In genomic region chr5:51872144-51872543, GRCh38 we compare ENCODE assay signal across 8 cellular contexts.
"Had no signal": no experiment of that assay in that cellular context is flagged by ENCODE, and none has a peak within 500 bp of the region (broad histone marks: within the 10 kb centered on the region; RNA-seq: fewer than 3 reads in every experiment).

No MANE protein-coding gene starts in this region.

- DNase-seq: GDM1, GF-D8 had no signal

- ATAC-seq: GM12878 had no signal

- H3K4me3 ChIP-seq: GM12878 had no signal

- FAIRE-seq: G401.6, GM12878, GM12891, GM12892, GM18507, GM19239 had no signal
